In genomic region chr1:57707631-57708030, GRCh38 we compare ENCODE assay signal across 24 cellular contexts.
DNase-seq lines count a peak whose midpoint lies in the region; ATAC-seq, FAIRE-seq and TF ChIP-seq lines count a peak whose summit lies in the region.
"Had no signal": no experiment of that assay in that cellular context is flagged by ENCODE, and none has a peak within 500 bp of the region (broad histone marks: within the 10 kb centered on the region; RNA-seq: fewer than 3 reads in every experiment).

No MANE protein-coding gene starts in this region.

- CTCF ChIA-PET in H1 (lab: Charles Lee; ENCODE audit: partially characterized antibody) = interaction anchor here (0.9 kb wide), 1 partner anchor 92 kb away, joined by 3 read pairs; no protein-coding TSS in a partner anchor

- no peak overlapping the region for H3K4me3 Mint-ChIP-seq in H9
- H3K4me3 Mint-ChIP-seq in stimulated activated effector memory CD8-positive, alpha-beta T cell treated with anti-CD3 and anti-CD28 coated beads, Interleukin-12 subunit alpha, Interleukin-12 subunit beta, amount 100 ng/mL, for 72 hours = no peak overlapping the region
- H3K4me3 Mint-ChIP-seq: B cell; CD8-positive, alpha-beta T cell had no signal

- H3K79me1 ChIP-seq in H9 (ENCODE audit: insufficient read depth, low read depth, low read length, poor library complexity, severe bottlenecking) (no peaks in the 10 kb centered on the region), H1 (ENCODE audit: low read depth, low read length) (no peaks in the 10 kb centered on the region)

- H3K9ac ChIP-seq in H9 (ENCODE audit: extremely low read depth, insufficient read length, low read length) (no peak overlapping the region), H1 (replicated peaks in 1 of 4; ENCODE audit: extremely low read depth in 1 of 4, low read depth in 3 of 4, low read length in 3 of 4) (no peak overlapping the region)

- H2BK5ac ChIP-seq in H9 (ENCODE audit: insufficient read length, low read length) (no peak overlapping the region), H1 (ENCODE audit: low read depth, low read length) (no peak overlapping the region)

- no peak overlapping the region for H3K4me2 ChIP-seq in H9 (ENCODE audit: insufficient read depth, insufficient read length, low read length)
- H3K4me2 ChIP-seq in H1 (ENCODE audit: insufficient read depth in 1 of 2, low read depth in 2 of 2, low read length in 2 of 2) = no peak overlapping the region

- FAIRE-seq in H1 (lab: Jason Lieb, UNC) = no peak
- FAIRE-seq: GM12878 had no signal

- H3K4me1 ChIP-seq in H9 (ENCODE audit: insufficient read depth, low read length) (peaks cover 5% of the 10 kb centered on the region; the same call in 1 of the 2 replicates), H1 (replicated peaks in 1 of 4; ENCODE audit: control insufficient read depth in 3 of 4, insufficient read depth in 4 of 4, low read length in 3 of 4) (peaks cover 3 to 5% (median 4%) of the 10 kb centered on the region in 4 experiments; a peak in 4 of 7 replicates)
- H3K4me1 ChIP-seq: Caco-2, SJSA1 had no signal

- H2BK120ac ChIP-seq in H9 (ENCODE audit: low read depth, low read length, poor library complexity, severe bottlenecking) = no peak overlapping the region
- no peak overlapping the region for H2BK120ac ChIP-seq in H1 (replicated peaks; ENCODE audit: low read depth, low read length)

- POLR2A ChIA-PET in H1 (lab: Charles Lee; ENCODE audit: partially characterized antibody) = no interaction called here

- peak; percentile 16 for ATAC-seq in stimulated activated effector memory CD8-positive, alpha-beta T cell treated with anti-CD3 and anti-CD28 coated beads, Interleukin-12 subunit alpha, Interleukin-12 subunit beta, amount 100 ng/mL, for 72 hours
- ATAC-seq: CD8-positive, alpha-beta T cell; GM12878; PC-3 had no signal

- H3K27ac Mint-ChIP-seq in H9 = no peak overlapping the region
- H3K27ac Mint-ChIP-seq in stimulated activated effector memory CD8-positive, alpha-beta T cell treated with anti-CD3 and anti-CD28 coated beads, Interleukin-12 subunit alpha, Interleukin-12 subunit beta, amount 100 ng/mL, for 72 hours = no peak overlapping the region
- H3K27ac Mint-ChIP-seq: B cell; CD8-positive, alpha-beta T cell had no signal

- WGBS in H9 (ENCODE audit: extremely low coverage, insufficient read length, low lambda C conversion rate) = no CpG with 5 or more reads among the region's 1 CpG
- WGBS in H1 (ENCODE audit: extremely low coverage in 1 of 2, insufficient coverage in 1 of 2, insufficient read length in 1 of 2, insufficient replicate concordance in 2 of 2, low coverage in 1 of 2, low lambda C conversion rate in 2 of 2, missing lambda C conversion rate in 1 of 2), 2 experiments = 67% methylated on average over 1 of the region's 1 CpG; no CpG with 5 or more reads in 1 of the 2 experiments

- H4K20me1 ChIP-seq in H9 (ENCODE audit: control insufficient read depth, insufficient read depth, insufficient read length) = no peaks in the 10 kb centered on the region
- H4K20me1 ChIP-seq in H1 (replicated peaks in 1 of 2; ENCODE audit: control insufficient read depth in 1 of 2, insufficient read depth in 2 of 2, low read length in 2 of 2) = no peaks in the 10 kb centered on the region

- H4K5ac ChIP-seq in H9 (ENCODE audit: insufficient read length, low read depth, low read length) (no peak overlapping the region), H1 (ENCODE audit: insufficient read length, low read depth, low read length) (no peak overlapping the region)

- H3K56ac ChIP-seq in H9 (ENCODE audit: insufficient read length, low read depth, low read length) (no peak overlapping the region), H1 (replicated peaks; ENCODE audit: insufficient read length, low read depth, low read length) (no peak overlapping the region)

- no peak overlapping the region for H3K4me3 ChIP-seq in NB4 (ENCODE audit: low read depth, low read length)
- no peak overlapping the region for H3K4me3 ChIP-seq in H1 (ENCODE audit: extremely low read depth in 1 of 4, insufficient read depth in 2 of 4, low read depth in 3 of 4, low read length in 4 of 4)
- H3K4me3 ChIP-seq: GM12878, SJSA1 had no signal

- H3K14ac ChIP-seq in H9 (ENCODE audit: insufficient read depth, low read length) (no peak overlapping the region), H1 (ENCODE audit: insufficient read length) (no peak overlapping the region)

- peak; percentile 48 to 56 for TF ChIP-seq RAD21 in H1 (IDR thresholded peaks at IDR 0.05 in 1 of 2, conservative IDR thresholded peaks at IDR 0.05 in 1 of 2; ENCODE audit: low read depth in 2 of 2, low read length in 2 of 2)

- H3K23ac ChIP-seq in H9 (ENCODE audit: insufficient read length, low read depth, low read length) = no peak overlapping the region
- H3K23ac ChIP-seq in H1 (ENCODE audit: insufficient read length) = no peak overlapping the region

- no peak for TF ChIP-seq POLR2A in NB4 (IDR thresholded peaks at IDR 0.05; ENCODE audit: extremely low read depth, insufficient read length)
- TF ChIP-seq POLR2A in H1 (IDR thresholded peaks at IDR 0.05; ENCODE audit: control extremely low read depth in 1 of 2, low read depth in 2 of 2, low read length in 2 of 2) = no peak

- H2BK12ac ChIP-seq in H9 (ENCODE audit: insufficient read length, low read depth, low read length) = no peak overlapping the region
- H2BK12ac ChIP-seq in H1 (ENCODE audit: low read depth, low read length) = no peak overlapping the region

- no peak overlapping the region for H3K4ac ChIP-seq in H9 (ENCODE audit: low read depth, low read length)
- H3K4ac ChIP-seq in H1 (replicated peaks; ENCODE audit: insufficient read length, low read depth, low read length) = no peak overlapping the region

- TF ChIP-seq EP300 in H1 (IDR thresholded peaks at IDR 0.05; ENCODE audit: borderline replicate concordance in 1 of 2, low read depth in 2 of 2, low read length in 2 of 2) = no peak

- no peak overlapping the region for H2AFZ ChIP-seq in H9 (ENCODE audit: low read length)
- no peak overlapping the region for H2AFZ ChIP-seq in H1 (ENCODE audit: low read length)

- H3K18ac ChIP-seq in H9 (ENCODE audit: insufficient read length, low read depth, low read length) (no peak overlapping the region), H1 (ENCODE audit: extremely low read depth, low read length) (no peak overlapping the region)

- no peaks in the 10 kb centered on the region for H3K36me3 ChIP-seq in H1 (ENCODE audit: control insufficient read depth in 2 of 4, insufficient read depth in 4 of 4, low read length in 3 of 4)
- H3K36me3 ChIP-seq: SJSA1 had no signal

- H3K27me3 ChIP-seq in H9 (ENCODE audit: insufficient read depth, low read length) (no peaks in the 10 kb centered on the region), H1 (replicated peaks in 1 of 4; ENCODE audit: control insufficient read depth in 3 of 4, extremely low read depth in 1 of 4, insufficient read depth in 3 of 4, low read length in 3 of 4) (no peaks in the 10 kb centered on the region)
- H3K27me3 ChIP-seq: SJSA1 had no signal

- H3K4me1 Mint-ChIP-seq in H9 = peaks cover 20% of the 10 kb centered on the region in 2 experiments
- no peaks in the 10 kb centered on the region for H3K4me1 Mint-ChIP-seq in stimulated activated effector memory CD8-positive, alpha-beta T cell treated with anti-CD3 and anti-CD28 coated beads, Interleukin-12 subunit alpha, Interleukin-12 subunit beta, amount 100 ng/mL, for 72 hours
- H3K4me1 Mint-ChIP-seq: B cell had no signal

- H3K9me3 Mint-ChIP-seq in H9 = peaks cover 6 to 11% of the 10 kb centered on the region in 2 experiments; a peak in 4 of 5 replicates
- H3K9me3 Mint-ChIP-seq in stimulated activated effector memory CD8-positive, alpha-beta T cell treated with anti-CD3 and anti-CD28 coated beads, Interleukin-12 subunit alpha, Interleukin-12 subunit beta, amount 100 ng/mL, for 72 hours = no peaks in the 10 kb centered on the region
- H3K9me3 Mint-ChIP-seq: CD8-positive, alpha-beta T cell had no signal

- H3K79me2 ChIP-seq in H9 (ENCODE audit: insufficient read depth, low read length) (no peaks in the 10 kb centered on the region), H1 (ENCODE audit: control insufficient read depth in 1 of 2, insufficient read depth in 2 of 2, low read length in 2 of 2) (no peaks in the 10 kb centered on the region)

- H3K27ac ChIP-seq in H9 (ENCODE audit: insufficient read length, low read depth, low read length) = no peak overlapping the region
- H3K27ac ChIP-seq in H1 (ENCODE audit: low read depth, low read length) = no peak overlapping the region
- H3K27ac ChIP-seq: C4-2B, SJSA1 had no signal

- peaks cover 0 to 12% (median 10%) of the 10 kb centered on the region in 3 experiments; a peak in 5 of 7 replicates for H3K36me3 Mint-ChIP-seq in H9 (ENCODE audit: insufficient read depth in 1 of 3, low read depth in 3 of 3)
- no peaks in the 10 kb centered on the region for H3K36me3 Mint-ChIP-seq in stimulated activated effector memory CD8-positive, alpha-beta T cell treated with anti-CD3 and anti-CD28 coated beads, Interleukin-12 subunit alpha, Interleukin-12 subunit beta, amount 100 ng/mL, for 72 hours
- H3K36me3 Mint-ChIP-seq: CD8-positive, alpha-beta T cell had no signal

- H3K9me3 ChIP-seq in H9 (ENCODE audit: control insufficient read depth, low read depth, low read length) (no peaks in the 10 kb centered on the region), H1 (ENCODE audit: insufficient read depth in 2 of 2, low read depth in 1 of 2, low read length in 1 of 2) (no peaks in the 10 kb centered on the region)
- H3K9me3 ChIP-seq: Caco-2, SJSA1 had no signal

- H3T11ph ChIP-seq in H9 (ENCODE audit: low read length) = no peak overlapping the region

- H4K8ac ChIP-seq in H9 (replicated peaks; ENCODE audit: insufficient read length, low read depth, low read length) (no peak overlapping the region), H1 (ENCODE audit: extremely low read depth, insufficient read depth, low read length) (no peak overlapping the region)

- H3K23me2 ChIP-seq in H9 (ENCODE audit: insufficient read length, low read depth, low read length, poor library complexity, severe bottlenecking) (no peaks in the 10 kb centered on the region), H1 (ENCODE audit: low read depth, low read length) (no peaks in the 10 kb centered on the region; the same call in 1 of the 2 replicates)

- H2AK5ac ChIP-seq in H9 (ENCODE audit: insufficient read length, low read length) = no peak overlapping the region
- no peak overlapping the region for H2AK5ac ChIP-seq in H1 (ENCODE audit: low read depth, low read length)

- H2BK15ac ChIP-seq in H9 (ENCODE audit: low read depth, low read length) (no peak overlapping the region), H1 (ENCODE audit: low read length) (no peak overlapping the region)

- DNase-seq in H9 = no peak
- DNase-seq in NB4 (ENCODE audit: low read depth) = peak; percentile 2
- no peak for DNase-seq in H1 (ENCODE audit: low read depth in 1 of 2, low spot score in 2 of 2)
- no peak for DNase-seq in stimulated activated effector memory CD8-positive, alpha-beta T cell treated with anti-CD3 and anti-CD28 coated beads, Interleukin-12 subunit alpha, Interleukin-12 subunit beta, amount 100 ng/mL, for 72 hours (ENCODE audit: low spot score in 2 of 2)
- no peak for DNase-seq in germinal center (ENCODE audit: low spot score)
- no peak for DNase-seq in SHP77 (lab: John Stamatoyannopoulos, UW)
- DNase-seq in nucleus accumbens (lab: John Stamatoyannopoulos, UW) = no peak
- DNase-seq: Caco-2; CD8-positive, alpha-beta T cell; DMS79; EL; GDM1; Kasumi-1; MV-4-11; NCI-H1105 treated with DMSO at 0.1 percent for 48 hours; NCI-H1694 treated with DMSO at 0.1 percent for 48 hours; NCI-H2081; NCI-H2227 treated with DMSO at 0.1 percent for 48 hours; NCI-H526 treated with DMSO at 0.1 percent for 48 hours; PC-3 had no signal

- H2BK20ac ChIP-seq in H9 (ENCODE audit: low read depth, low read length, poor library complexity, severe bottlenecking) = no peak overlapping the region
- H2BK20ac ChIP-seq in H1 (ENCODE audit: low read length) = no peak overlapping the region

- H3K27me3 Mint-ChIP-seq in H9 (ENCODE audit: low read depth) = no peaks in the 10 kb centered on the region
- H3K27me3 Mint-ChIP-seq: B cell had no signal

- peak; percentile 31; the same call in 2 of the 3 replicates for TF ChIP-seq CTCF in H9 (conservative IDR thresholded peaks at IDR 0.05)
- no peak for TF ChIP-seq CTCF in NB4 (IDR thresholded peaks at IDR 0.05; ENCODE audit: low read depth, low read length)
- no peak for TF ChIP-seq CTCF in H1 (IDR thresholded peaks at IDR 0.05; ENCODE audit: control extremely low read depth in 1 of 3, insufficient read depth in 1 of 3, low read depth in 1 of 3, low read length in 3 of 3)

- H4K91ac ChIP-seq in H9 (ENCODE audit: insufficient read length, low read depth, low read length) = no peak overlapping the region
- no peak overlapping the region for H4K91ac ChIP-seq in H1 (replicated peaks; ENCODE audit: insufficient read length, low read length)
